8 cellular contexts compared by ENCODE assay signal in genomic region chr7:129781128-129781855, GRCh38.
DNase-seq lines count a peak whose midpoint lies in the region; ATAC-seq and TF ChIP-seq lines count a peak whose summit lies in the region.

No MANE protein-coding gene starts in this region.

- H3K27me3 Mint-ChIP-seq in H9 (ENCODE audit: low read depth) (peaks cover 78% of the 10 kb centered on the region), T-cell (peaks cover 41 to 61% of the 10 kb centered on the region in 2 donors)

- no peak overlapping the region for H3K14ac ChIP-seq in H9 (ENCODE audit: insufficient read depth, low read length)

- no peak overlapping the region for H2BK120ac ChIP-seq in H9 (ENCODE audit: low read depth, low read length, poor library complexity, severe bottlenecking)

- H3K79me1 ChIP-seq in H9 (ENCODE audit: insufficient read depth, low read depth, low read length, poor library complexity, severe bottlenecking), result no peaks in the 10 kb centered on the region

- POLR2A ChIA-PET in A673 (lab: Charles Lee; ENCODE audit: low non-redundant PET) (no interaction called here), T-cell (lab: Charles Lee) (interaction anchor here in 1 of 2 donors (0.6 kb wide), 1 partner anchor 55 kb away, joined by 3 read pairs; no protein-coding TSS in a partner anchor)

- no peak overlapping the region for H3K9ac ChIP-seq in H9 (ENCODE audit: extremely low read depth, insufficient read length, low read length)

- H2AK5ac ChIP-seq in H9 (ENCODE audit: insufficient read length, low read length), result no peak overlapping the region

- H3K56ac ChIP-seq in H9 (ENCODE audit: insufficient read length, low read depth, low read length), result no peak overlapping the region

- H4K5ac ChIP-seq in H9 (ENCODE audit: insufficient read length, low read depth, low read length), result no peak overlapping the region

- no peak overlapping the region for H4K91ac ChIP-seq in H9 (ENCODE audit: insufficient read length, low read depth, low read length)

- H3K9me3 ChIP-seq in A673 (ENCODE audit: low read depth, low read length, poor library complexity, severe bottlenecking) (no peaks in the 10 kb centered on the region), H9 (ENCODE audit: control insufficient read depth, low read depth, low read length) (no peaks in the 10 kb centered on the region), iPS-18c (ENCODE audit: control insufficient read depth, insufficient read depth, low read length) (no peaks in the 10 kb centered on the region)

- H3K23me2 ChIP-seq in H9 (ENCODE audit: insufficient read length, low read depth, low read length, poor library complexity, severe bottlenecking), result peaks cover 41% of the 10 kb centered on the region

- H3K27ac ChIP-seq in A673 (ENCODE audit: low read depth, low read length, poor library complexity, severe bottlenecking) (no peak overlapping the region), H9 (ENCODE audit: insufficient read length, low read depth, low read length) (no peak overlapping the region)

- H3K23ac ChIP-seq in H9 (ENCODE audit: insufficient read length, low read depth, low read length), result no peak overlapping the region

- peak overlapping the region; percentile 67 to 83 for H3K4me3 Mint-ChIP-seq in H9
- peak overlapping the region; percentile 71 to 86 (median 75) for H3K4me3 Mint-ChIP-seq in T-cell

- peaks cover 76% of the 10 kb centered on the region for H3K27me3 ChIP-seq in A673 (replicated peaks; ENCODE audit: insufficient read depth, low read depth, low read length, poor library complexity)
- H3K27me3 ChIP-seq in H9 (ENCODE audit: insufficient read depth, low read length), result peaks cover 67% of the 10 kb centered on the region

- DNase-seq in A673 (ENCODE audit: low spot score) (peak; percentile 48), H9 (no peak), T-cell (peak in 1 of 34 experiments; percentile 28), NCI-H446 treated with DMSO at 0.1 percent for 48 hours (lab: John Stamatoyannopoulos, UW) (no peak), amygdala (lab: John Stamatoyannopoulos, UW) (no peak), left lobe of liver (ENCODE audit: low spot score) (no peak)

- no peak overlapping the region for H3K18ac ChIP-seq in H9 (ENCODE audit: insufficient read length, low read depth, low read length)

- H3T11ph ChIP-seq in H9 (ENCODE audit: low read length), result no peak overlapping the region

- H2BK12ac ChIP-seq in H9 (ENCODE audit: insufficient read length, low read depth, low read length), result no peak overlapping the region

- no peaks in the 10 kb centered on the region for H3K36me3 ChIP-seq in A673 (ENCODE audit: insufficient read depth, low read length, poor library complexity, severe bottlenecking)

- ATAC-seq in T-cell (replicated peaks in 1 of 4) (no peak), GM18520 (IDR thresholded peaks at IDR 0.05; ENCODE audit: unreplicated experiment) (no peak), left lobe of liver (no peak)

- H3K79me2 ChIP-seq in H9 (ENCODE audit: insufficient read depth, low read length), result no peaks in the 10 kb centered on the region

- no peak overlapping the region for H2AFZ ChIP-seq in H9 (ENCODE audit: low read length)

- CTCF ChIA-PET in A673 (lab: Charles Lee), result no interaction called here
- CTCF ChIA-PET in T-cell (lab: Charles Lee), result interaction anchor here (0.6 to 0.9 kb wide), 3 partner anchors 19 to 483 kb away, joined by 3 to 5 read pairs (median 3); no protein-coding TSS in a partner anchor

- no peak overlapping the region for H3K4ac ChIP-seq in H9 (ENCODE audit: low read depth, low read length)

- H3K4me1 Mint-ChIP-seq in H9, result peaks cover 47 to 56% of the 10 kb centered on the region in 2 experiments
- H3K4me1 Mint-ChIP-seq in T-cell, result peaks cover 46 to 50% (median 46%) of the 10 kb centered on the region in 3 donors

- H3K4me3 ChIP-seq in A673 (ENCODE audit: low read depth, low read length, poor library complexity, severe bottlenecking) (peak overlapping the region; percentile 63), iPS-18c (ENCODE audit: insufficient read depth, low read depth, low read length) (peak overlapping the region; percentile 84)

- no peak for TF ChIP-seq CTCF in A673 (conservative IDR thresholded peaks at IDR 0.05; ENCODE audit: low read depth, low read length)
- no peak for TF ChIP-seq CTCF in H9 (conservative IDR thresholded peaks at IDR 0.05)

- no peak overlapping the region; a peak in 1 of 7 replicates for H3K27ac Mint-ChIP-seq in H9
- H3K27ac Mint-ChIP-seq in T-cell, result peak overlapping the region in 1 of 2 donors; percentile 17

- H3K4me2 ChIP-seq in H9 (ENCODE audit: insufficient read depth, insufficient read length, low read length), result peak overlapping the region; percentile 36

- H2BK20ac ChIP-seq in H9 (ENCODE audit: low read depth, low read length, poor library complexity, severe bottlenecking), result no peak overlapping the region

- no CpG with 5 or more reads among the region's 40 CpGs for WGBS in H9 (ENCODE audit: extremely low coverage, insufficient read length, low lambda C conversion rate)

- H3K4me1 ChIP-seq in A673 (ENCODE audit: insufficient read depth, low read length, poor library complexity, severe bottlenecking) (peaks cover 27% of the 10 kb centered on the region), H9 (ENCODE audit: insufficient read depth, low read length) (peaks cover 6% of the 10 kb centered on the region; the same call in 1 of the 2 replicates)

- intact Hi-C loops in A673 (cut with micrococcal nuclease; ENCODE audit: unreplicated experiment), result no loop called here

- no TSS peak for BruUV-seq in A673 (replicated peaks; lab: Mats Ljungman, UMichigan)

- H2BK5ac ChIP-seq in H9 (ENCODE audit: insufficient read length, low read length), result no peak overlapping the region

- H3K36me3 Mint-ChIP-seq in H9 (ENCODE audit: insufficient read depth in 1 of 3, low read depth in 3 of 3) (peaks cover 0 to 3% (median 0%) of the 10 kb centered on the region in 3 experiments; a peak in 2 of 7 replicates), T-cell (no peaks in the 10 kb centered on the region)

- peaks cover 0 to 6% of the 10 kb centered on the region in 2 experiments; a peak in 1 of 5 replicates for H3K9me3 Mint-ChIP-seq in H9
- no peaks in the 10 kb centered on the region for H3K9me3 Mint-ChIP-seq in T-cell

- H4K20me1 ChIP-seq in H9 (ENCODE audit: control insufficient read depth, insufficient read depth, insufficient read length), result peaks cover 4% of the 10 kb centered on the region

- H4K8ac ChIP-seq in H9 (replicated peaks; ENCODE audit: insufficient read length, low read depth, low read length), result no peak overlapping the region

- no peak overlapping the region for H2BK15ac ChIP-seq in H9 (ENCODE audit: low read depth, low read length)
